In genomic region chr2:216648105-216648504, GRCh38 we compare ENCODE assay signal across 1 cellular context.
TF ChIP-seq lines count a peak whose summit lies in the region.

No MANE protein-coding gene starts in this region.

TF ChIP-seq in SK-N-SH, 30 proteins besides CTCF, POLR2A, EP300 and RAD21 (continued from another document):
- TF ChIP-seq POLR2AphosphoS5 (IDR thresholded peaks at IDR 0.05; ENCODE audit: low read depth, low read length) (no peak), GABPA (IDR thresholded peaks at IDR 0.05; ENCODE audit: low read depth) (no peak), GATA2 (CRISPR knock-in tag; IDR thresholded peaks at IDR 0.05) (no peak), NFIC (IDR thresholded peaks at IDR 0.05; ENCODE audit: borderline replicate concordance) (peak; percentile 22; the same call in 1 of the 2 replicates), FOSL2 (IDR thresholded peaks at IDR 0.05; ENCODE audit: borderline replicate concordance, low read depth) (peak; percentile 56), NRF1 (IDR thresholded peaks at IDR 0.05; ENCODE audit: low read depth, low read length) (no peak), JUND (IDR thresholded peaks at IDR 0.05) (peak; percentile 10; the same call in 1 of the 2 replicates), MAX (IDR thresholded peaks at IDR 0.05; ENCODE audit: low read depth) (no peak), TCF12 (IDR thresholded peaks at IDR 0.05) (peak; percentile 20; the same call in 1 of the 2 replicates)
TF ChIP-seq in SK-N-SH: peak in this region for 5.
